27 cellular contexts compared by ENCODE assay signal in genomic region chr4:92566284-92566683, GRCh38.
"Had no signal": no experiment of that assay in that cellular context is flagged by ENCODE, and none has a peak within 500 bp of the region (broad histone marks: within the 10 kb centered on the region; RNA-seq: fewer than 3 reads in every experiment).

No MANE protein-coding gene starts in this region.

- H3K36me3 ChIP-seq: adrenal gland, breast epithelium had no signal

- DNase-seq: activated B cell treated with CpG ODN at 0.5 μM for 24 hours; activated CD4-positive, alpha-beta T cell treated with anti-CD3 and anti-CD28 coated beads for 1 hour; activated CD4-positive, alpha-beta T cell treated with anti-CD3 and anti-CD28 coated beads, Interleukin-2, amount 10 ng/mL, durations not matched to agents 24 days and 14 days; activated CD4-positive, alpha-beta T cell treated with anti-CD3 and anti-CD28 coated beads, Interleukin-2, amount 50 U/mL, for 48 hours; activated CD8-positive, alpha-beta memory T cell treated with anti-CD3 and anti-CD28 coated beads for 24 hours; activated gamma-delta T cell; activated naive CD4-positive, alpha-beta T cell treated with anti-CD3 and anti-CD28 coated beads for 36 hours; activated naive CD8-positive, alpha-beta T cell treated with anti-CD3 and anti-CD28 coated beads, Interleukin-2, amount 10 ng/mL, durations not matched to agents 7 days and 5 days; activated T-cell treated with anti-CD3 and anti-CD28 coated beads for 4 hours; activated T-cell treated with anti-CD3 and anti-CD28 coated beads, Interleukin-2, amount 50 U/mL, for 48 hours; adrenal gland; aorta; IMR-90; Kasumi-1; KBM-7; NCI-H1048; NCI-H146; NCI-H187 treated with DMSO at 0.1 percent for 48 hours; NCI-H2081 treated with DMSO at 0.1 percent for 48 hours; NCI-H446; NCI-H524; PC-3; SHP77; T-cell; T-helper 2 cell; T1000 had no signal

- H3K4me1 ChIP-seq: adrenal gland, breast epithelium had no signal

- H3K27ac ChIP-seq: adrenal gland, breast epithelium had no signal

- H3K27me3 ChIP-seq: adrenal gland, breast epithelium had no signal

- H3K4me3 ChIP-seq: adrenal gland, breast epithelium had no signal
